10 cellular contexts compared by ENCODE assay signal in genomic region chr2:198044777-198045176, GRCh38.
"Had no signal": no experiment of that assay in that cellular context is flagged by ENCODE, and none has a peak within 500 bp of the region (broad histone marks: within the 10 kb centered on the region; RNA-seq: fewer than 3 reads in every experiment).

No MANE protein-coding gene starts in this region.

- H3K4me1 Mint-ChIP-seq: neural crest cell had no signal

- H3K36me3 ChIP-seq: cardiac muscle cell, stomach had no signal

- DNase-seq: activated CD4-positive, alpha-beta T cell treated with anti-CD3 and anti-CD28 coated beads for 1 hour; effector CD8-positive, alpha-beta T cell; hippocampal formation; stimulated activated CD4-positive, alpha-beta T cell treated with anti-CD3 and anti-CD28 coated beads, Interleukin-4, amount 100 ng/mL, for 1 hour; stimulated activated CD8-positive, alpha-beta memory T cell treated with anti-CD3 and anti-CD28 coated beads, Interleukin-4, amount 100 ng/mL, for 48 hours; stomach; SW 1271 had no signal

- H3K27me3 ChIP-seq: cardiac muscle cell, stomach had no signal

- H3K27ac ChIP-seq: cardiac muscle cell, coronary artery, stomach had no signal

- H3K4me3 ChIP-seq: cardiac muscle cell, coronary artery, stomach had no signal

- H3K9me3 ChIP-seq: stomach had no signal

- H3K4me3 Mint-ChIP-seq: neural crest cell had no signal

- H3K9me3 Mint-ChIP-seq: neural crest cell had no signal
